Comparison of ENCODE assay signal across 15 cellular contexts in the genomic region with DNA sequence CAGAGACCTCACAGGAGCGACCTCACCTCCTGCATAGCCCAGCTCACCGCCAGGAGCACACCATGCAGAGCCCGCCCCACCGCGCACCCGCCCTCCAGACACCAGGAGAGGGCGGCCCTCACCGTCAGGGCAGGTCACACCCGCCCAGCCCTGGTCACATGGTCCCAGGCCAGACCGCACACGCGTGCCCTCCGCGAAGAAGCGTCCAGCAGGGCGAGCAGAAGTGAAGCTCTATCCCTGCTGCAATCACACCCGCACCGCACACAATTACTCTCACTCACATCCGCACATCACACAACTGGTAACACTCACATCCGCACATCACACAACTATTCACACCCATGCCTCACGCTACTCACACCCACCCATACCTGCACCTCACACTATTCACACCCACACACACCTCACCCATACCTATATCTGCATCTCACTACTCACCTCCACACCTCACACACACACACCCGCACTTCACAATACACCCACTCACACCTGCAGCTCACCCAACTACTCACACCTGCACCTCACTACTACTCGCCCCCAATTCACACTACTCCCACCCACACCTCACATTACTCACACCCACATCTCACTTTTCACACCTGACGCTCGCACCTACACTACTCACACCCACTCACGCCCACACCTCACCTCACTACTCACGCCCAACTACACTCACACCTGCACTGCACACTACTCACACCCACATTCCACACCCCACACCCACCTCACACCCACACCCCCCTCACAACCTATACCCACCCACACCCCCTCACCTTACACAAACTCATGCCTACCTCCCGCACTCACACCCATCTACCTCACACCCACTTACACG.
A peak's percentile ranks its signal among the peaks of the same experiment; 100 is the strongest.
DNase-seq lines count a peak whose midpoint lies in the region; ATAC-seq and TF ChIP-seq lines count a peak whose summit lies in the region.
"Had no signal": no experiment of that assay in that cellular context is flagged by ENCODE, and none has a peak within 500 bp of the region (broad histone marks: within the 10 kb centered on the region; RNA-seq: fewer than 3 reads in every experiment).

No MANE protein-coding gene starts in this region.

- H3K27me3 Mint-ChIP-seq in activated T-cell treated with anti-CD3 and anti-CD28 coated beads, Interleukin-2, amount 50 U/mL, for 72 hours (ENCODE audit: low read depth), result no peaks in the 10 kb centered on the region
- no peaks in the 10 kb centered on the region for H3K27me3 Mint-ChIP-seq in activated T-cell treated with anti-CD3 and anti-CD28 coated beads, Interleukin-2, amount 50 U/mL, for 4 hours (ENCODE audit: low read depth)
- H3K27me3 Mint-ChIP-seq: memory B cell had no signal

- H3K9me3 ChIP-seq in RWPE2 (ENCODE audit: severe bottlenecking) (no peaks in the 10 kb centered on the region), suprapubic skin (no peaks in the 10 kb centered on the region)
- H3K9me3 ChIP-seq: esophagus muscularis mucosa had no signal

- H3K36me3 ChIP-seq in RWPE2 (ENCODE audit: low read depth) (no peaks in the 10 kb centered on the region), suprapubic skin (peaks cover 66% of the 10 kb centered on the region)

- peak; percentile 13 to 22 for ATAC-seq in activated T-cell treated with anti-CD3 and anti-CD28 coated beads, Interleukin-2, amount 50 U/mL, for 72 hours (replicated peaks in 1 of 2)
- ATAC-seq in activated T-cell treated with anti-CD3 and anti-CD28 coated beads, Interleukin-2, amount 50 U/mL, for 4 hours, result no peak
- ATAC-seq in RWPE2 (ENCODE audit: low read depth), result no peak
- no peak for ATAC-seq in left colon
- ATAC-seq in GM21619 (IDR thresholded peaks at IDR 0.05; ENCODE audit: unreplicated experiment), result no peak
- no peak for ATAC-seq in HG03196 (IDR thresholded peaks at IDR 0.05; ENCODE audit: unreplicated experiment)

- TF ChIP-seq EP300 in suprapubic skin (IDR thresholded peaks at IDR 0.05), result no peak

- H3K4me1 ChIP-seq in RWPE2 (ENCODE audit: insufficient read depth, poor library complexity, severe bottlenecking) (no peaks in the 10 kb centered on the region), suprapubic skin (peaks cover 10% of the 10 kb centered on the region)

- H3K27me3 ChIP-seq in RWPE2 (ENCODE audit: insufficient read depth, poor library complexity, severe bottlenecking) (no peaks in the 10 kb centered on the region), suprapubic skin (no peaks in the 10 kb centered on the region)
- H3K27me3 ChIP-seq: esophagus muscularis mucosa, hepatocyte had no signal

- H3K4me3 ChIP-seq in RWPE2 (ENCODE audit: severe bottlenecking) (no peak overlapping the region), suprapubic skin (no peak overlapping the region)
- H3K4me3 ChIP-seq: esophagus muscularis mucosa, hepatocyte had no signal

- peaks cover 9 to 15% of the 10 kb centered on the region in 2 donors for H3K36me3 Mint-ChIP-seq in activated T-cell treated with anti-CD3 and anti-CD28 coated beads, Interleukin-2, amount 50 U/mL, for 72 hours (ENCODE audit: insufficient read depth in 2 of 2)
- peaks cover 37% of the 10 kb centered on the region for H3K36me3 Mint-ChIP-seq in activated T-cell treated with anti-CD3 and anti-CD28 coated beads, Interleukin-2, amount 50 U/mL, for 4 hours (ENCODE audit: insufficient read depth)

- H3K9me3 Mint-ChIP-seq in activated T-cell treated with anti-CD3 and anti-CD28 coated beads, Interleukin-2, amount 50 U/mL, for 72 hours, result peaks cover 0 to 6% of the 10 kb centered on the region in 2 donors
- H3K9me3 Mint-ChIP-seq in activated T-cell treated with anti-CD3 and anti-CD28 coated beads, Interleukin-2, amount 50 U/mL, for 4 hours, result no peaks in the 10 kb centered on the region

- TF ChIP-seq CTCF in RWPE2 (IDR thresholded peaks at IDR 0.05; ENCODE audit: poor library complexity, severe bottlenecking), result no peak
- no peak for TF ChIP-seq CTCF in suprapubic skin (IDR thresholded peaks at IDR 0.05)

- WGBS in suprapubic skin, result 93% methylated on average over 27 of the region's 29 CpGs

- H3K27ac ChIP-seq in RWPE2 (ENCODE audit: poor library complexity, severe bottlenecking), result no peak overlapping the region
- no peak overlapping the region for H3K27ac ChIP-seq in suprapubic skin
- H3K27ac ChIP-seq: esophagus muscularis mucosa, hepatocyte had no signal

- peaks cover 5% of the 10 kb centered on the region for H3K4me1 Mint-ChIP-seq in activated T-cell treated with anti-CD3 and anti-CD28 coated beads, Interleukin-2, amount 50 U/mL, for 72 hours (ENCODE audit: low read depth)
- H3K4me1 Mint-ChIP-seq in activated T-cell treated with anti-CD3 and anti-CD28 coated beads, Interleukin-2, amount 50 U/mL, for 4 hours (ENCODE audit: low read depth), result peaks cover 5% of the 10 kb centered on the region

- no peak overlapping the region for H3K4me3 Mint-ChIP-seq in activated T-cell treated with anti-CD3 and anti-CD28 coated beads, Interleukin-2, amount 50 U/mL, for 72 hours
- H3K4me3 Mint-ChIP-seq in activated T-cell treated with anti-CD3 and anti-CD28 coated beads, Interleukin-2, amount 50 U/mL, for 4 hours, result no peak overlapping the region
- H3K4me3 Mint-ChIP-seq: memory B cell had no signal

- TF ChIP-seq POLR2A in suprapubic skin (IDR thresholded peaks at IDR 0.05), result no peak

- H3K27ac Mint-ChIP-seq in activated T-cell treated with anti-CD3 and anti-CD28 coated beads, Interleukin-2, amount 50 U/mL, for 72 hours, result no peak overlapping the region
- H3K27ac Mint-ChIP-seq: memory B cell had no signal

- DNase-seq in activated T-cell treated with anti-CD3 and anti-CD28 coated beads, Interleukin-2, amount 50 U/mL, for 72 hours, result no peak
- no peak for DNase-seq in activated T-cell treated with anti-CD3 and anti-CD28 coated beads, Interleukin-2, amount 50 U/mL, for 4 hours
- DNase-seq in RWPE2 (ENCODE audit: low spot score) (peak; percentile 40), left colon (peak; percentile 15 to 26), suprapubic skin (ENCODE audit: low spot score in 2 of 2) (peak; percentile 40 to 70), NCI-H524 treated with DMSO at 0.1 percent for 48 hours (lab: John Stamatoyannopoulos, UW) (no peak)
- DNase-seq: activated CD4-positive, alpha-beta T cell treated with anti-CD3 and anti-CD28 coated beads for 1 hour; activated naive CD4-positive, alpha-beta T cell treated with anti-CD3 and anti-CD28 coated beads, Interleukin-2, amount 50 U/mL, for 16 hours; AML-193; NCI-H2081 treated with DMSO at 0.1 percent for 48 hours had no signal

- intact Hi-C loops in left colon (cut with DNase I, micrococcal nuclease), result no loop called here

Comparison
In these comparisons a context has a peak if more than half of its experiments do, and no peak if none do; other contexts are left out.
1. ATAC-seq: peak in activated T-cell treated with anti-CD3 and anti-CD28 coated beads, Interleukin-2, amount 50 U/mL, for 72 hours (2 of 2); none in activated T-cell treated with anti-CD3 and anti-CD28 coated beads, Interleukin-2, amount 50 U/mL, for 4 hours (0 of 2), RWPE2 (single experiment), left colon (single experiment), GM21619 (single experiment) and HG03196 (single experiment).
2. DNase-seq: peak in RWPE2 (single experiment), left colon (2 of 2) and suprapubic skin (2 of 2); none in activated T-cell treated with anti-CD3 and anti-CD28 coated beads, Interleukin-2, amount 50 U/mL, for 72 hours (0 of 2), activated T-cell treated with anti-CD3 and anti-CD28 coated beads, Interleukin-2, amount 50 U/mL, for 4 hours (single experiment) and NCI-H524 treated with DMSO at 0.1 percent for 48 hours (single experiment).